22 cellular contexts compared by ENCODE assay signal in genomic region chr1:31570906-31571305, GRCh38. TPM values are rescaled to one million over a fixed set of nuclear protein-coding genes. Genes with fewer than 3 reads are reported as not detected.
"Had no signal": no experiment of that assay in that cellular context is flagged by ENCODE, and none has a peak within 500 bp of the region (broad histone marks: within the 10 kb centered on the region; RNA-seq: fewer than 3 reads in every experiment).

No MANE protein-coding gene starts in this region.

- H3K27me3 ChIP-seq: right atrium auricular region, upper lobe of right lung had no signal

- DNase-seq: activated CD4-positive, alpha-beta T cell treated with anti-CD3 and anti-CD28 coated beads, Interleukin-2, amount 50 U/mL, for 1 hour; activated CD4-positive, CD25-positive, alpha-beta regulatory T cell; activated T-cell treated with anti-CD3 and anti-CD28 coated beads for 4 hours; amniotic stem cell; erythroblast; glutamatergic neuron; immature natural killer cell; left cardiac atrium; lower lobe of right lung; naive B cell; small intestine; substantia nigra; T-helper 2 cell had no signal

- ATAC-seq: activated T-helper 17 cell treated with anti-CD3 and anti-CD28 coated beads, Interleukin-2, amount 50 U/mL, for 72 hours; left cardiac atrium; lower lobe of right lung; stimulated activated memory B cell treated with anti-CD40 and anti-IgM and Interleukin-4, amounts not matched to agents 10 μg/mL and 1 μg/mL and 100 μg/mL, for 72 hours; upper lobe of right lung had no signal

- H3K4me3 ChIP-seq: lower lobe of right lung, right atrium auricular region, upper lobe of right lung had no signal

- H3K9me3 Mint-ChIP-seq: activated naive CD4-positive, alpha-beta T cell treated with anti-CD3 and anti-CD28 coated beads, Interleukin-2, amount 50 U/mL, for 24 hours; activated T-helper 17 cell treated with anti-CD3 and anti-CD28 coated beads, Interleukin-2, amount 50 U/mL, for 72 hours; dendritic cell treated with granulocyte-macrophage colony-stimulating factor and Interleukin-4, amounts not matched to agents 40 ng/mL and 50 ng/mL, for 4 days; immature natural killer cell; naive B cell; stimulated activated memory B cell treated with anti-CD40 and anti-IgM and Interleukin-4, amounts not matched to agents 10 μg/mL and 1 μg/mL and 100 μg/mL, for 72 hours had no signal

- H3K36me3 ChIP-seq: lower lobe of right lung, neutrophil, right atrium auricular region, upper lobe of right lung had no signal

- H3K9me3 ChIP-seq: lower lobe of right lung, neutrophil, right atrium auricular region, upper lobe of right lung had no signal

- H3K36me3 Mint-ChIP-seq: activated naive CD4-positive, alpha-beta T cell treated with anti-CD3 and anti-CD28 coated beads, Interleukin-2, amount 50 U/mL, for 24 hours; brain; immature natural killer cell; naive B cell; stimulated activated memory B cell treated with anti-CD40 and anti-IgM and Interleukin-4, amounts not matched to agents 10 μg/mL and 1 μg/mL and 100 μg/mL, for 72 hours had no signal

- H3K27ac ChIP-seq: lower lobe of right lung, neutrophil, right atrium auricular region, upper lobe of right lung had no signal

- H3K4me3 Mint-ChIP-seq: activated naive CD4-positive, alpha-beta T cell treated with anti-CD3 and anti-CD28 coated beads, Interleukin-2, amount 50 U/mL, for 24 hours; activated T-helper 17 cell treated with anti-CD3 and anti-CD28 coated beads, Interleukin-2, amount 50 U/mL, for 72 hours; brain; dendritic cell treated with granulocyte-macrophage colony-stimulating factor and Interleukin-4, amounts not matched to agents 40 ng/mL and 50 ng/mL, for 4 days; immature natural killer cell; naive B cell; stimulated activated memory B cell treated with anti-CD40 and anti-IgM and Interleukin-4, amounts not matched to agents 10 μg/mL and 1 μg/mL and 100 μg/mL, for 72 hours had no signal

- H3K4me1 Mint-ChIP-seq: activated naive CD4-positive, alpha-beta T cell treated with anti-CD3 and anti-CD28 coated beads, Interleukin-2, amount 50 U/mL, for 24 hours; activated T-helper 17 cell treated with anti-CD3 and anti-CD28 coated beads, Interleukin-2, amount 50 U/mL, for 72 hours; immature natural killer cell had no signal

- H3K27ac Mint-ChIP-seq: activated naive CD4-positive, alpha-beta T cell treated with anti-CD3 and anti-CD28 coated beads, Interleukin-2, amount 50 U/mL, for 24 hours; activated T-helper 17 cell treated with anti-CD3 and anti-CD28 coated beads, Interleukin-2, amount 50 U/mL, for 72 hours; brain; dendritic cell treated with granulocyte-macrophage colony-stimulating factor and Interleukin-4, amounts not matched to agents 40 ng/mL and 50 ng/mL, for 4 days; immature natural killer cell; stimulated activated memory B cell treated with anti-CD40 and anti-IgM and Interleukin-4, amounts not matched to agents 10 μg/mL and 1 μg/mL and 100 μg/mL, for 72 hours had no signal

RNA-seq across cellular contexts. Expression of gene TINAGL1, which starts 5.4 kb away (rescaled TPM):
- total RNA-seq: activated CD8-positive, alpha-beta memory T cell treated with anti-CD3 and anti-CD28 coated beads for 36 hours; activated T-helper 17 cell treated with anti-CD3 and anti-CD28 coated beads, Interleukin-2, amount 50 U/mL, for 72 hours had no signal

RNA-seq across cellular contexts. Expression of gene HCRTR1, which starts 46.6 kb away (rescaled TPM):
- total RNA-seq: activated CD8-positive, alpha-beta memory T cell treated with anti-CD3 and anti-CD28 coated beads for 36 hours; activated T-helper 17 cell treated with anti-CD3 and anti-CD28 coated beads, Interleukin-2, amount 50 U/mL, for 72 hours; lower lobe of right lung; upper lobe of right lung had no signal
